Comparison of ENCODE assay signal across 8 cellular contexts in the genomic region with DNA sequence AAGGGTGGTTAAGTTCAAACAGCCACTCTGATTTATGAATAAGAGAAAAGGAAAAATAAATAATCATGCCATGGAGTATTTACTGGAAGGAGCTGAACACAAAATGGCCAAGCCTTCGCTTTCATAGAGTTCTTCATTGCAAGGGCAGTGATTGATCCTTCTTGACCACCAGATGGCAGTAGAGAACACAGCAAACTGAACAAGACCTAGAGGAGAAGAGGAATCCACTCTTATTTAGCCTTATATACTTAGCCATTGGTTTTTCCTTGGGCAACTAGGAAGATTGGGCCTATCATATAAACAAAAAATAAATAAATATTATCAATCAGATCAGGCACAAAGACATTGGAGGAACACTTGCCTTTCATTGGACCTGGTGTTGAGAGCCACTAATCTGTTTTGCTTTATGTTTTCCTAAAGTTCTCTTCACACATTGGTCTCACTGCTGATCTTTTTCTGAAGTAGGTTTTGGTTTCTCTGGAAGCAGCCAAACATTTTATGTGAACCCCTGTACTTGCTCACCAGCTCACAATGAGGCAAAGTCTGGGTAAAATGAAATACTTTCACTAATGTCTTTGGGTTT. TPM values are rescaled to one million over a fixed set of nuclear protein-coding genes. Genes with fewer than 3 reads are reported as not detected.
DNase-seq lines count a peak whose midpoint lies in the region; ATAC-seq and TF ChIP-seq lines count a peak whose summit lies in the region.

No MANE protein-coding gene starts in this region.

- H3K4me1 ChIP-seq in thoracic aorta (ENCODE audit: control insufficient read depth in 1 of 2, low read depth in 2 of 2) = peaks cover 17 to 35% of the 10 kb centered on the region in 2 donors

- H3K4me3 ChIP-seq in choroid plexus epithelial cell (ENCODE audit: low read depth, low read length) (no peak overlapping the region), thoracic aorta (no peak overlapping the region)

- H3K36me3 ChIP-seq in thoracic aorta = no peaks in the 10 kb centered on the region

- TF ChIP-seq CTCF in choroid plexus epithelial cell (conservative IDR thresholded peaks at IDR 0.05; ENCODE audit: low read depth, low read length) (peak; percentile 94), thoracic aorta (IDR thresholded peaks at IDR 0.05) (peak; percentile 85)

- peak overlapping the region; percentile 62 to 63 for H3K27ac ChIP-seq in thoracic aorta

- H3K27me3 ChIP-seq in thoracic aorta (replicated peaks; ENCODE audit: insufficient read depth) = no peaks in the 10 kb centered on the region

- DNase-seq in Right ventricle myocardium inferior (ENCODE audit: missing footprints) = no peak
- no peak for DNase-seq in cardiac septum (ENCODE audit: low spot score)
- peak; percentile 11 for DNase-seq in HuH-7.5 (ENCODE audit: low spot score)
- peak; percentile 81 for DNase-seq in OCI-M1 (lab: John Stamatoyannopoulos, UW)
- DNase-seq in choroid plexus epithelial cell (ENCODE audit: low read depth) = peak; percentile 92
- DNase-seq in left lobe of liver (ENCODE audit: low spot score) = no peak
- no peak for DNase-seq in thoracic aorta (ENCODE audit: low spot score)

- intact Hi-C loops in Right ventricle myocardium inferior (cut with DNase I) = loop anchor here (1.0 to 10.0 kb wide), 4 partner anchors 57 to 620 kb away; a partner anchor contains a TSS
- intact Hi-C loops in cardiac septum (cut with DNase I) = loop anchor here (5.0 to 10.0 kb wide), 4 partner anchors 57 to 610 kb away; a partner anchor contains a TSS

- ATAC-seq in Right ventricle myocardium inferior = peak; percentile 75
- peak; percentile 70 for ATAC-seq in GM21576 (IDR thresholded peaks at IDR 0.05; ENCODE audit: unreplicated experiment)
- ATAC-seq in left lobe of liver = peak; percentile 99
- peak; percentile 89 for ATAC-seq in thoracic aorta (ENCODE audit: insufficient number of reproducible peaks, low FRiP score, low read depth)

- H3K9me3 ChIP-seq in thoracic aorta = no peaks in the 10 kb centered on the region

RNA-seq across cellular contexts. Expression of a gene that starts 58.0 kb away (rescaled TPM):
- total RNA-seq in Right ventricle myocardium inferior (58.7 TPM), cardiac septum (74.4 TPM), left lobe of liver (0.40 TPM), thoracic aorta (100 to 1,000 TPM; 127 to 263 TPM)

Comparison
In these comparisons a context has a peak if more than half of its experiments do, and no peak if none do; other contexts are left out.
1. DNase-seq: peak in HuH-7.5 (single experiment), OCI-M1 (single experiment) and choroid plexus epithelial cell (single experiment); none in Right ventricle myocardium inferior (single experiment), cardiac septum (single experiment), left lobe of liver (single experiment) and thoracic aorta (single experiment).
2. RNA of a gene that starts 58.0 kb away (total RNA-seq): 127 to 263 TPM in thoracic aorta, 74.4 TPM in cardiac septum (single experiment) and 58.7 TPM in Right ventricle myocardium inferior (single experiment); 0.40 TPM in left lobe of liver (single experiment); every median in the first group is over 10 times any median in the second.
3. Peak in every context shown above with its lines, with median percentiles within 50 percentile points of each other: ATAC-seq.